Comparison of ENCODE assay signal across 23 cellular contexts in genomic region chr17:13297198-13297597, GRCh38.
A peak's percentile ranks its signal among the peaks of the same experiment; 100 is the strongest.
DNase-seq lines count a peak whose midpoint lies in the region; ATAC-seq and TF ChIP-seq lines count a peak whose summit lies in the region.
"Had no signal": no experiment of that assay in that cellular context is flagged by ENCODE, and none has a peak within 500 bp of the region (broad histone marks: within the 10 kb centered on the region; RNA-seq: fewer than 3 reads in every experiment).

No MANE protein-coding gene starts in this region.

- no peak overlapping the region for H3K4me3 Mint-ChIP-seq in osteocyte (ENCODE audit: unreplicated experiment)
- H3K4me3 Mint-ChIP-seq in activated CD4-positive, alpha-beta T cell treated with anti-CD3 and anti-CD28 coated beads, Interleukin-2, amount 10 ng/mL, durations not matched to agents 7 days and 5 days, result no peak overlapping the region
- H3K4me3 Mint-ChIP-seq: activated CD8-positive, alpha-beta T cell treated with anti-CD3 and anti-CD28 coated beads for 36 hours; activated naive CD8-positive, alpha-beta T cell; CD8-positive, alpha-beta memory T cell; central memory CD8-positive, alpha-beta T cell; naive B cell; stimulated activated effector memory CD8-positive, alpha-beta T cell treated with anti-CD3 and anti-CD28 coated beads, Interleukin-12 subunit alpha, Interleukin-12 subunit beta, amount 100 ng/mL, for 72 hours had no signal

- no peak for DNase-seq in Right ventricle myocardium superior
- no peak for DNase-seq in left cardiac atrium
- DNase-seq in NCI-H2029 (lab: John Stamatoyannopoulos, UW), result peak; percentile 79
- peak; percentile 100 for DNase-seq in SHP77 treated with DMSO at 0.1 percent for 48 hours (lab: John Stamatoyannopoulos, UW)
- DNase-seq in osteocyte (ENCODE audit: extremely low spot score, unreplicated experiment), result no peak
- no peak for DNase-seq in activated CD4-positive, alpha-beta T cell treated with anti-CD3 and anti-CD28 coated beads, Interleukin-2, amount 10 ng/mL, durations not matched to agents 7 days and 5 days
- no peak for DNase-seq in MM.1S
- no peak for DNase-seq in stimulated activated CD4-positive, alpha-beta T cell treated with anti-CD3 and anti-CD28 coated beads, Interleukin-2, amount 100 ng/mL, for 24 hours
- DNase-seq: activated CD8-positive, alpha-beta T cell treated with anti-CD3 and anti-CD28 coated beads for 36 hours; AML-193; CD8-positive, alpha-beta memory T cell; IMR-90; naive B cell; NCI-H1436; NCI-H526 treated with DMSO at 0.1 percent for 48 hours; SIG-M5; stimulated activated CD4-positive, alpha-beta T cell treated with anti-CD3 and anti-CD28 coated beads, Interleukin-2, amount 100 ng/mL, for 48 hours had no signal

- H3K36me3 ChIP-seq in MM.1S (replicated peaks; ENCODE audit: insufficient read depth, low read length), result no peaks in the 10 kb centered on the region
- H3K36me3 ChIP-seq: ascending aorta, HAP-1 had no signal

- no peaks in the 10 kb centered on the region for H3K36me3 Mint-ChIP-seq in osteocyte (ENCODE audit: unreplicated experiment)
- no peaks in the 10 kb centered on the region for H3K36me3 Mint-ChIP-seq in activated CD4-positive, alpha-beta T cell treated with anti-CD3 and anti-CD28 coated beads, Interleukin-2, amount 10 ng/mL, durations not matched to agents 7 days and 5 days (ENCODE audit: low read depth)
- H3K36me3 Mint-ChIP-seq: activated naive CD8-positive, alpha-beta T cell; CD8-positive, alpha-beta memory T cell; naive B cell; stimulated activated effector memory CD8-positive, alpha-beta T cell treated with anti-CD3 and anti-CD28 coated beads, Interleukin-12 subunit alpha, Interleukin-12 subunit beta, amount 100 ng/mL, for 72 hours had no signal

- POLR2A ChIA-PET in activated CD4-positive, alpha-beta T cell treated with anti-CD3 and anti-CD28 coated beads, Interleukin-2, amount 10 ng/mL, durations not matched to agents 7 days and 5 days (lab: Charles Lee), result no interaction called here

- H3K27ac ChIP-seq in MM.1S (ENCODE audit: low read length), result no peak overlapping the region
- H3K27ac ChIP-seq: ascending aorta had no signal

- no peak overlapping the region for H3K4me3 ChIP-seq in MM.1S (ENCODE audit: low read length)
- H3K4me3 ChIP-seq: ascending aorta, HAP-1, smooth muscle cell had no signal

- intact Hi-C loops in Right ventricle myocardium superior (cut with DNase I), result no loop called here
- intact Hi-C loops in left cardiac atrium (cut with DNase I), result no loop called here

- no peaks in the 10 kb centered on the region for H3K27me3 ChIP-seq in MM.1S (replicated peaks; ENCODE audit: insufficient read depth, low read length)
- H3K27me3 ChIP-seq: ascending aorta had no signal

- H2AFZ ChIP-seq in MM.1S (ENCODE audit: low read length), result no peak overlapping the region

- H3K4me1 Mint-ChIP-seq in osteocyte (ENCODE audit: unreplicated experiment), result peaks cover 14% of the 10 kb centered on the region
- no peaks in the 10 kb centered on the region for H3K4me1 Mint-ChIP-seq in activated CD4-positive, alpha-beta T cell treated with anti-CD3 and anti-CD28 coated beads, Interleukin-2, amount 10 ng/mL, durations not matched to agents 7 days and 5 days
- H3K4me1 Mint-ChIP-seq: CD8-positive, alpha-beta memory T cell; central memory CD8-positive, alpha-beta T cell; naive B cell; stimulated activated effector memory CD8-positive, alpha-beta T cell treated with anti-CD3 and anti-CD28 coated beads, Interleukin-12 subunit alpha, Interleukin-12 subunit beta, amount 100 ng/mL, for 72 hours had no signal

- no peak overlapping the region for H3K4me2 ChIP-seq in MM.1S (ENCODE audit: low read depth, low read length)
- H3K4me2 ChIP-seq: smooth muscle cell had no signal

- no peak overlapping the region for H3K9ac ChIP-seq in MM.1S (ENCODE audit: low read length)

- no peaks in the 10 kb centered on the region for H3K4me1 ChIP-seq in MM.1S (ENCODE audit: low read length)
- H3K4me1 ChIP-seq: ascending aorta, HAP-1 had no signal

- no peaks in the 10 kb centered on the region for H3K79me2 ChIP-seq in MM.1S (ENCODE audit: low read length)

- H3K9me3 ChIP-seq in MM.1S (replicated peaks; ENCODE audit: insufficient read depth, low read length), result no peaks in the 10 kb centered on the region
- H3K9me3 ChIP-seq: ascending aorta, HAP-1 had no signal

- ATAC-seq in Right ventricle myocardium superior (ENCODE audit: poor library complexity), result peak; percentile 15
- ATAC-seq in left cardiac atrium, result no peak
- ATAC-seq: activated CD8-positive, alpha-beta T cell treated with anti-CD3 and anti-CD28 coated beads for 36 hours; stimulated activated effector memory CD8-positive, alpha-beta T cell treated with anti-CD3 and anti-CD28 coated beads, Interleukin-12 subunit alpha, Interleukin-12 subunit beta, amount 100 ng/mL, for 72 hours had no signal

- H4K20me1 ChIP-seq in MM.1S (ENCODE audit: insufficient read depth, low read length), result no peaks in the 10 kb centered on the region

- H3K9me2 ChIP-seq in MM.1S (replicated peaks; ENCODE audit: insufficient read depth, low read length), result no peaks in the 10 kb centered on the region

- H3F3A ChIP-seq in MM.1S (ENCODE audit: insufficient read depth, low read length), result no peaks in the 10 kb centered on the region

- CTCF ChIA-PET in activated CD4-positive, alpha-beta T cell treated with anti-CD3 and anti-CD28 coated beads, Interleukin-2, amount 10 ng/mL, durations not matched to agents 7 days and 5 days (lab: Charles Lee), result no interaction called here

- H3K9me3 Mint-ChIP-seq in osteocyte (ENCODE audit: unreplicated experiment), result no peaks in the 10 kb centered on the region
- H3K9me3 Mint-ChIP-seq in activated CD4-positive, alpha-beta T cell treated with anti-CD3 and anti-CD28 coated beads, Interleukin-2, amount 10 ng/mL, durations not matched to agents 7 days and 5 days, result no peaks in the 10 kb centered on the region
- H3K9me3 Mint-ChIP-seq: activated CD8-positive, alpha-beta T cell treated with anti-CD3 and anti-CD28 coated beads for 36 hours; central memory CD8-positive, alpha-beta T cell had no signal

- no peak for TF ChIP-seq CTCF in osteocyte (IDR thresholded peaks at IDR 0.05)
- TF ChIP-seq CTCF in MM.1S (IDR thresholded peaks at IDR 0.05; ENCODE audit: low read length), result no peak

- H3K27ac Mint-ChIP-seq in osteocyte (ENCODE audit: unreplicated experiment), result peak overlapping the region; percentile 15
- no peak overlapping the region for H3K27ac Mint-ChIP-seq in activated CD4-positive, alpha-beta T cell treated with anti-CD3 and anti-CD28 coated beads, Interleukin-2, amount 10 ng/mL, durations not matched to agents 7 days and 5 days
- H3K27ac Mint-ChIP-seq: activated CD8-positive, alpha-beta T cell treated with anti-CD3 and anti-CD28 coated beads for 36 hours; activated naive CD8-positive, alpha-beta T cell; CD8-positive, alpha-beta memory T cell; naive B cell; stimulated activated effector memory CD8-positive, alpha-beta T cell treated with anti-CD3 and anti-CD28 coated beads, Interleukin-12 subunit alpha, Interleukin-12 subunit beta, amount 100 ng/mL, for 72 hours had no signal

- H3K27me3 Mint-ChIP-seq in osteocyte (ENCODE audit: unreplicated experiment), result peaks cover 3% of the 10 kb centered on the region
- no peaks in the 10 kb centered on the region for H3K27me3 Mint-ChIP-seq in activated CD4-positive, alpha-beta T cell treated with anti-CD3 and anti-CD28 coated beads, Interleukin-2, amount 10 ng/mL, durations not matched to agents 7 days and 5 days
- H3K27me3 Mint-ChIP-seq: activated CD8-positive, alpha-beta T cell treated with anti-CD3 and anti-CD28 coated beads for 36 hours; central memory CD8-positive, alpha-beta T cell; naive B cell had no signal

Comparison
In these comparisons a context has a peak if more than half of its experiments do, and no peak if none do; other contexts are left out.
1. DNase-seq: peak in NCI-H2029 (single experiment) and SHP77 treated with DMSO at 0.1 percent for 48 hours (single experiment); none in Right ventricle myocardium superior (single experiment), left cardiac atrium (single experiment), osteocyte (single experiment), activated CD4-positive, alpha-beta T cell treated with anti-CD3 and anti-CD28 coated beads, Interleukin-2, amount 10 ng/mL, durations not matched to agents 7 days and 5 days (single experiment), MM.1S (single experiment) and stimulated activated CD4-positive, alpha-beta T cell treated with anti-CD3 and anti-CD28 coated beads, Interleukin-2, amount 100 ng/mL, for 24 hours (0 of 2).